ENCODE assay signal across 1 cellular context in genomic region chr15:94875550-94875949, GRCh38.
TF ChIP-seq lines count a peak whose summit lies in the region.

No MANE protein-coding gene starts in this region.

TF ChIP-seq in H1, 55 proteins besides CTCF, POLR2A, EP300 and RAD21 (continued from another document):
- TF ChIP-seq, protein P1, sequence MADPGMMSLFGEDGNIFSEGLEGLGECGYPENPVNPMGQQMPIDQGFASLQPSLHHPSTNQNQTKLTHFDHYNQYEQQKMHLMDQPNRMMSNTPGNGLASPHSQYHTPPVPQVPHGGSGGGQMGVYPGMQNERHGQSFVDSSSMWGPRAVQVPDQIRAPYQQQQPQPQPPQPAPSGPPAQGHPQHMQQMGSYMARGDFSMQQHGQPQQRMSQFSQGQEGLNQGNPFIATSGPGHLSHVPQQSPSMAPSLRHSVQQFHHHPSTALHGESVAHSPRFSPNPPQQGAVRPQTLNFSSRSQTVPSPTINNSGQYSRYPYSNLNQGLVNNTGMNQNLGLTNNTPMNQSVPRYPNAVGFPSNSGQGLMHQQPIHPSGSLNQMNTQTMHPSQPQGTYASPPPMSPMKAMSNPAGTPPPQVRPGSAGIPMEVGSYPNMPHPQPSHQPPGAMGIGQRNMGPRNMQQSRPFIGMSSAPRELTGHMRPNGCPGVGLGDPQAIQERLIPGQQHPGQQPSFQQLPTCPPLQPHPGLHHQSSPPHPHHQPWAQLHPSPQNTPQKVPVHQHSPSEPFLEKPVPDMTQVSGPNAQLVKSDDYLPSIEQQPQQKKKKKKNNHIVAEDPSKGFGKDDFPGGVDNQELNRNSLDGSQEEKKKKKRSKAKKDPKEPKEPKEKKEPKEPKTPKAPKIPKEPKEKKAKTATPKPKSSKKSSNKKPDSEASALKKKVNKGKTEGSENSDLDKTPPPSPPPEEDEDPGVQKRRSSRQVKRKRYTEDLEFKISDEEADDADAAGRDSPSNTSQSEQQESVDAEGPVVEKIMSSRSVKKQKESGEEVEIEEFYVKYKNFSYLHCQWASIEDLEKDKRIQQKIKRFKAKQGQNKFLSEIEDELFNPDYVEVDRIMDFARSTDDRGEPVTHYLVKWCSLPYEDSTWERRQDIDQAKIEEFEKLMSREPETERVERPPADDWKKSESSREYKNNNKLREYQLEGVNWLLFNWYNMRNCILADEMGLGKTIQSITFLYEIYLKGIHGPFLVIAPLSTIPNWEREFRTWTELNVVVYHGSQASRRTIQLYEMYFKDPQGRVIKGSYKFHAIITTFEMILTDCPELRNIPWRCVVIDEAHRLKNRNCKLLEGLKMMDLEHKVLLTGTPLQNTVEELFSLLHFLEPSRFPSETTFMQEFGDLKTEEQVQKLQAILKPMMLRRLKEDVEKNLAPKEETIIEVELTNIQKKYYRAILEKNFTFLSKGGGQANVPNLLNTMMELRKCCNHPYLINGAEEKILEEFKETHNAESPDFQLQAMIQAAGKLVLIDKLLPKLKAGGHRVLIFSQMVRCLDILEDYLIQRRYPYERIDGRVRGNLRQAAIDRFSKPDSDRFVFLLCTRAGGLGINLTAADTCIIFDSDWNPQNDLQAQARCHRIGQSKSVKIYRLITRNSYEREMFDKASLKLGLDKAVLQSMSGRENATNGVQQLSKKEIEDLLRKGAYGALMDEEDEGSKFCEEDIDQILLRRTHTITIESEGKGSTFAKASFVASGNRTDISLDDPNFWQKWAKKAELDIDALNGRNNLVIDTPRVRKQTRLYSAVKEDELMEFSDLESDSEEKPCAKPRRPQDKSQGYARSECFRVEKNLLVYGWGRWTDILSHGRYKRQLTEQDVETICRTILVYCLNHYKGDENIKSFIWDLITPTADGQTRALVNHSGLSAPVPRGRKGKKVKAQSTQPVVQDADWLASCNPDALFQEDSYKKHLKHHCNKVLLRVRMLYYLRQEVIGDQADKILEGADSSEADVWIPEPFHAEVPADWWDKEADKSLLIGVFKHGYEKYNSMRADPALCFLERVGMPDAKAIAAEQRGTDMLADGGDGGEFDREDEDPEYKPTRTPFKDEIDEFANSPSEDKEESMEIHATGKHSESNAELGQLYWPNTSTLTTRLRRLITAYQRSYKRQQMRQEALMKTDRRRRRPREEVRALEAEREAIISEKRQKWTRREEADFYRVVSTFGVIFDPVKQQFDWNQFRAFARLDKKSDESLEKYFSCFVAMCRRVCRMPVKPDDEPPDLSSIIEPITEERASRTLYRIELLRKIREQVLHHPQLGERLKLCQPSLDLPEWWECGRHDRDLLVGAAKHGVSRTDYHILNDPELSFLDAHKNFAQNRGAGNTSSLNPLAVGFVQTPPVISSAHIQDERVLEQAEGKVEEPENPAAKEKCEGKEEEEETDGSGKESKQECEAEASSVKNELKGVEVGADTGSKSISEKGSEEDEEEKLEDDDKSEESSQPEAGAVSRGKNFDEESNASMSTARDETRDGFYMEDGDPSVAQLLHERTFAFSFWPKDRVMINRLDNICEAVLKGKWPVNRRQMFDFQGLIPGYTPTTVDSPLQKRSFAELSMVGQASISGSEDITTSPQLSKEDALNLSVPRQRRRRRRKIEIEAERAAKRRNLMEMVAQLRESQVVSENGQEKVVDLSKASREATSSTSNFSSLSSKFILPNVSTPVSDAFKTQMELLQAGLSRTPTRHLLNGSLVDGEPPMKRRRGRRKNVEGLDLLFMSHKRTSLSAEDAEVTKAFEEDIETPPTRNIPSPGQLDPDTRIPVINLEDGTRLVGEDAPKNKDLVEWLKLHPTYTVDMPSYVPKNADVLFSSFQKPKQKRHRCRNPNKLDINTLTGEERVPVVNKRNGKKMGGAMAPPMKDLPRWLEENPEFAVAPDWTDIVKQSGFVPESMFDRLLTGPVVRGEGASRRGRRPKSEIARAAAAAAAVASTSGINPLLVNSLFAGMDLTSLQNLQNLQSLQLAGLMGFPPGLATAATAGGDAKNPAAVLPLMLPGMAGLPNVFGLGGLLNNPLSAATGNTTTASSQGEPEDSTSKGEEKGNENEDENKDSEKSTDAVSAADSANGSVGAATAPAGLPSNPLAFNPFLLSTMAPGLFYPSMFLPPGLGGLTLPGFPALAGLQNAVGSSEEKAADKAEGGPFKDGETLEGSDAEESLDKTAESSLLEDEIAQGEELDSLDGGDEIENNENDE (IDR thresholded peaks at IDR 0.05; ENCODE audit: insufficient replicate concordance, low read length): no peak
- TF ChIP-seq RFX5 (IDR thresholded peaks at IDR 0.05; ENCODE audit: borderline replicate concordance, low read depth, low read length) (no peak), FOSL1 (IDR thresholded peaks at IDR 0.05; ENCODE audit: insufficient read depth, low read depth, low read length) (no peak), TCF12 (IDR thresholded peaks at IDR 0.05; ENCODE audit: low read depth, low read length) (no peak), KDM4A (IDR thresholded peaks at IDR 0.05; ENCODE audit: low read depth, low read length, severe bottlenecking) (no peak)
- TF ChIP-seq, protein P2, sequence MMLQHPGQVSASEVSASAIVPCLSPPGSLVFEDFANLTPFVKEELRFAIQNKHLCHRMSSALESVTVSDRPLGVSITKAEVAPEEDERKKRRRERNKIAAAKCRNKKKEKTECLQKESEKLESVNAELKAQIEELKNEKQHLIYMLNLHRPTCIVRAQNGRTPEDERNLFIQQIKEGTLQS (IDR thresholded peaks at IDR 0.05; ENCODE audit: insufficient read depth, low read depth, low read length): no peak
